Comparison of ENCODE assay signal across 10 cellular contexts in genomic region chr17:27546624-27547300, GRCh38.
DNase-seq lines count a peak whose midpoint lies in the region; ATAC-seq and TF ChIP-seq lines count a peak whose summit lies in the region.
"Had no signal": no experiment of that assay in that cellular context is flagged by ENCODE, and none has a peak within 500 bp of the region (broad histone marks: within the 10 kb centered on the region; RNA-seq: fewer than 3 reads in every experiment).

No MANE protein-coding gene starts in this region.

- H3K4me3 ChIP-seq in GM06990 (replicated peaks; ENCODE audit: low read depth, low read length): no peak overlapping the region
- H3K4me3 ChIP-seq in mesendoderm (ENCODE audit: low read length): no peak overlapping the region
- H3K4me3 ChIP-seq: tibial nerve had no signal

- H3K27me3 Mint-ChIP-seq in nephron (ENCODE audit: low read depth): peaks cover 3% of the 10 kb centered on the region

- H4K5ac ChIP-seq in mesendoderm (ENCODE audit: low read length): no peak overlapping the region

- H3K4me1 Mint-ChIP-seq in nephron: peaks cover 30% of the 10 kb centered on the region

- no peak overlapping the region for H3K4me2 ChIP-seq in mesendoderm (ENCODE audit: low read length)

- no peak overlapping the region for H3K4me3 Mint-ChIP-seq in nephron

- no peak overlapping the region for H3K9ac ChIP-seq in mesendoderm (ENCODE audit: low read length)

- H3K23ac ChIP-seq in mesendoderm (ENCODE audit: low read length): no peak overlapping the region

- H3K36me3 ChIP-seq in GM06990 (ENCODE audit: control insufficient read depth, insufficient read depth, low read length): peaks cover 6% of the 10 kb centered on the region; the same call in 1 of the 2 replicates
- H3K36me3 ChIP-seq in mesendoderm (ENCODE audit: control insufficient read depth, insufficient read depth, low read length): no peaks in the 10 kb centered on the region

- H3K79me1 ChIP-seq in mesendoderm (ENCODE audit: low read length): peaks cover 36% of the 10 kb centered on the region

- peaks cover 18% of the 10 kb centered on the region for H3K79me2 ChIP-seq in mesendoderm (ENCODE audit: control insufficient read depth, insufficient read depth, low read length)

- no peak overlapping the region for H3K18ac ChIP-seq in mesendoderm (ENCODE audit: low read length)

- TF ChIP-seq CTCF in GM06990 (IDR thresholded peaks at IDR 0.05; ENCODE audit: insufficient read depth, low read length, poor library complexity, severe bottlenecking) (no peak), nephron (IDR thresholded peaks at IDR 0.05; ENCODE audit: unreplicated experiment in 3 of 3) (no peak)

- no peaks in the 10 kb centered on the region for H3K9me3 Mint-ChIP-seq in nephron

- WGBS in mesendoderm (ENCODE audit: extremely low coverage, insufficient coverage, low lambda C conversion rate): no CpG with 5 or more reads among the region's 7 CpGs

- peak overlapping the region in 2 of 3 experiments; percentile 1 to 39 for H3K27ac Mint-ChIP-seq in nephron

- H3K4me1 ChIP-seq in mesendoderm (ENCODE audit: control insufficient read depth, low read depth, low read length): peaks cover 7% of the 10 kb centered on the region

- no peak overlapping the region for H2BK15ac ChIP-seq in mesendoderm (replicated peaks; ENCODE audit: low read depth)

- H2BK5ac ChIP-seq in mesendoderm (ENCODE audit: low read length): no peak overlapping the region

- DNase-seq in GM06990 (ENCODE audit: extremely low read depth, insufficient read length): peak; percentile 55
- no peak for DNase-seq in midbrain (lab: John Stamatoyannopoulos, UW)
- no peak for DNase-seq in mesendoderm
- no peak for DNase-seq in AG20443 (ENCODE audit: low spot score)

- no peak overlapping the region for H3K27ac ChIP-seq in mesendoderm (ENCODE audit: low read depth, low read length)
- H3K27ac ChIP-seq: tibial nerve, VCaP had no signal

- H2BK120ac ChIP-seq in mesendoderm (ENCODE audit: low read depth, low read length): no peak overlapping the region

- H3K27me3 ChIP-seq in GM06990 (replicated peaks; ENCODE audit: control insufficient read depth, insufficient read depth, low read length) (no peaks in the 10 kb centered on the region), mesendoderm (ENCODE audit: insufficient read depth, low read length, poor library complexity) (no peaks in the 10 kb centered on the region)
- H3K27me3 ChIP-seq: tibial nerve had no signal

- no peak overlapping the region for H4K8ac ChIP-seq in mesendoderm (ENCODE audit: low read depth, low read length)

- H3K36me3 Mint-ChIP-seq in nephron (ENCODE audit: low read depth): peaks cover 5% of the 10 kb centered on the region

- no peak overlapping the region for H3K56ac ChIP-seq in mesendoderm (ENCODE audit: low read length)

- H2AK5ac ChIP-seq in mesendoderm (ENCODE audit: low read length): no peak overlapping the region

- peak; percentile 22 for ATAC-seq in GM21390 (IDR thresholded peaks at IDR 0.05; ENCODE audit: unreplicated experiment)
- ATAC-seq in SK-N-SH treated with all-trans-retinoic acid at 6 μM for 48 hours: peak; percentile 51; the same call in 2 of the 3 replicates
- no peak for ATAC-seq in HG03025 (IDR thresholded peaks at IDR 0.05; ENCODE audit: low FRiP score, unreplicated experiment)

- H3K4ac ChIP-seq in mesendoderm (ENCODE audit: low read depth, low read length): no peak overlapping the region

TF ChIP-seq in SK-N-SH treated with all-trans-retinoic acid at 6 μM for 48 hours, 23 proteins besides CTCF, POLR2A, EP300 and RAD21:
- TF ChIP-seq ZFP30 (CRISPR knock-in tag; IDR thresholded peaks at IDR 0.05): no peak
TF ChIP-seq in SK-N-SH treated with all-trans-retinoic acid at 6 μM for 48 hours: peak in this region for 0.
